ENCODE assay signal across 9 cellular contexts in genomic region chr6:81752084-81752968, GRCh38. TPM values are rescaled to one million over a fixed set of nuclear protein-coding genes. Genes with fewer than 3 reads are reported as not detected.
DNase-seq lines count a peak whose midpoint lies in the region; ATAC-seq and TF ChIP-seq lines count a peak whose summit lies in the region.
"Had no signal": no experiment of that assay in that cellular context is flagged by ENCODE, and none has a peak within 500 bp of the region (broad histone marks: within the 10 kb centered on the region; RNA-seq: fewer than 3 reads in every experiment).

TENT5A (minus strand) TSS chr6:81752681; CDS start chr6:81752141, 540 bp downstream.

- peak; percentile 51 for ATAC-seq in GM18861 (IDR thresholded peaks at IDR 0.05; ENCODE audit: unreplicated experiment)
- peak; percentile 76 for ATAC-seq in HG03064 (IDR thresholded peaks at IDR 0.05; ENCODE audit: low read depth, unreplicated experiment)

- H3K27me3 ChIP-seq in kidney epithelial cell (ENCODE audit: control insufficient read depth, insufficient read depth, low read length) = peaks cover 8% of the 10 kb centered on the region

- no peak for TF ChIP-seq CTCF in kidney epithelial cell (IDR thresholded peaks at IDR 0.05; ENCODE audit: insufficient read depth, low read length, poor library complexity, severe bottlenecking)

- peak; percentile 71 for DNase-seq in A172 (ENCODE audit: low spot score)
- peak; percentile 86 for DNase-seq in NCI-H2196 treated with DMSO at 0.1 percent for 48 hours (lab: John Stamatoyannopoulos, UW; ENCODE audit: unreplicated experiment)
- peak; percentile 85 for DNase-seq in activated CD4-positive, alpha-beta T cell treated with anti-CD3 and anti-CD28 coated beads for 1 hour
- peak; percentile 78 for DNase-seq in cerebellar cortex (ENCODE audit: low spot score)
- DNase-seq in kidney epithelial cell (ENCODE audit: low read depth) = peak; percentile 54
- DNase-seq in stimulated activated CD4-positive, alpha-beta T cell treated with anti-CD3 and anti-CD28 coated beads, Interleukin-15, amount 100 ng/mL, for 24 hours = peak; percentile 86
- DNase-seq: DND-41 had no signal

- no peaks in the 10 kb centered on the region for H3K36me3 ChIP-seq in kidney epithelial cell (ENCODE audit: control insufficient read depth, insufficient read depth, low read length)

- H3K4me3 ChIP-seq in kidney epithelial cell (ENCODE audit: low read depth, low read length) = peak within 1 kb of the TSS; percentile 94

RNA-seq across cellular contexts. Expression of gene TENT5A, which starts in this region (rescaled TPM):
- total RNA-seq in A172 (2014; rRNA removed; shearing (Covaris generic)) = 5.0 and 6.5 TPM in 2 replicates
- total RNA-seq in kidney epithelial cell = 4.3 and 4.6 TPM in 2 replicates

Comparison
In these comparisons a context has a peak if more than half of its experiments do, and no peak if none do; other contexts are left out.
1. Peak in every context shown above with its lines: DNase-seq, ATAC-seq and H3K4me3 ChIP-seq.